6 cellular contexts compared by ENCODE assay signal in the genomic region with DNA sequence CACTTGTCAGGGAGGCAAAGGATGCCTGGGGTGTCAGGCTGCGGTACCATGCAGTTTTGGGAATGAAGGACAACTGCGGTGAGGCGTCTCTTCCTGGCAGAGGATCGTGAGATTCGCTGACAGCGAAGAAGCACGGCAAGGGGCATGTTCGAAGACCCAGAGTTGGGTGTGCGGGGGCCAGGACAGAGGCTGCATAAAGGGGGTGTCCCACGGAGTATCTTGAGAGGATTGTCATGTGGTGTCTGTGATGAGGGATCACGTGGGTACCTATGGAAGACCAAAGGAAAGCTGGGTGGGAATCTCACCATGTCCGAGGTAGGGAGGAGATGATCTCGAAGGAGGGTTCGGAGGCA. TPM values are rescaled to one million over a fixed set of nuclear protein-coding genes. Genes with fewer than 3 reads are reported as not detected.
DNase-seq lines count a peak whose midpoint lies in the region; TF ChIP-seq lines count a peak whose summit lies in the region.

No MANE protein-coding gene starts in this region.

- CTCF ChIA-PET in BJ (lab: Yijun Ruan, JAX): interaction anchor here (0.6 to 1.3 kb wide), 4 partner anchors 24 to 98 kb away, joined by 3 to 4 read pairs (median 3); no protein-coding TSS in a partner anchor

- POLR2A ChIA-PET in BJ (lab: Charles Lee): interaction anchor here (1.0 kb wide), 1 partner anchor 48 kb away, joined by 3 read pairs; no protein-coding TSS in a partner anchor

- no peak for TF ChIP-seq CTCF in BJ (IDR thresholded peaks at IDR 0.05; ENCODE audit: insufficient read depth, low read depth, low read length)
- TF ChIP-seq CTCF in KMS-11 (conservative IDR thresholded peaks at IDR 0.05; ENCODE audit: low read depth, low read length): no peak; the same call in 1 of the 2 replicates
- no peak for TF ChIP-seq CTCF in smooth muscle cell (IDR thresholded peaks at IDR 0.05; ENCODE audit: borderline replicate concordance, insufficient read depth, poor library complexity, severe bottlenecking)

- WGBS in esophagus, 2 donors: 11 to 14% methylated on average over 14 of the region's 14 CpGs
- 20% methylated on average over 14 of the region's 14 CpGs for WGBS in smooth muscle cell (ENCODE audit: low lambda C conversion rate)

- H3K9me3 ChIP-seq in esophagus (ENCODE audit: control insufficient read depth in 2 of 2, insufficient read depth in 1 of 2, low read depth in 1 of 2, low read length in 1 of 2): no peaks in the 10 kb centered on the region
- no peaks in the 10 kb centered on the region for H3K9me3 ChIP-seq in smooth muscle cell (replicated peaks; ENCODE audit: low read depth)

- H3K4me3 ChIP-seq in BJ (ENCODE audit: low read depth, low read length): peak overlapping the region; percentile 63
- peak overlapping the region; percentile 99 for H3K4me3 ChIP-seq in KMS-11 (IDR thresholded peaks at IDR 0.05; ENCODE audit: insufficient read depth, low read depth, low read length)
- peak overlapping the region; percentile 66 to 93 for H3K4me3 ChIP-seq in esophagus (ENCODE audit: low read depth in 1 of 2, low read length in 2 of 2)
- H3K4me3 ChIP-seq in smooth muscle cell: peak overlapping the region; percentile 85

- H2AFZ ChIP-seq in KMS-11 (ENCODE audit: low read depth) (peak overlapping the region; percentile 79), smooth muscle cell (ENCODE audit: low read depth) (peak overlapping the region; percentile 63)

- H3K4me2 ChIP-seq in KMS-11: peak overlapping the region; percentile 90
- peak overlapping the region; percentile 93 for H3K4me2 ChIP-seq in smooth muscle cell

- DNase-seq in BJ (ENCODE audit: low read depth) (no peak), smooth muscle cell (lab: John Stamatoyannopoulos, UW; ENCODE audit: unreplicated experiment) (no peak), SHP77 treated with DMSO at 0.1 percent for 48 hours (lab: John Stamatoyannopoulos, UW) (no peak), GF-D8 (lab: John Stamatoyannopoulos, UW) (no peak)

- H3F3A ChIP-seq in smooth muscle cell (ENCODE audit: low read depth): no peaks in the 10 kb centered on the region

- H3K27me3 ChIP-seq in BJ (ENCODE audit: control insufficient read depth, insufficient read depth, low read length) (no peaks in the 10 kb centered on the region), KMS-11 (ENCODE audit: insufficient read depth, low read depth) (no peaks in the 10 kb centered on the region), esophagus (ENCODE audit: control insufficient read depth in 1 of 2, insufficient read depth in 2 of 2, low read length in 2 of 2) (no peaks in the 10 kb centered on the region), smooth muscle cell (ENCODE audit: low read depth) (no peaks in the 10 kb centered on the region)

- peaks cover 24% of the 10 kb centered on the region for H3K4me1 ChIP-seq in KMS-11 (ENCODE audit: low read depth, poor library complexity, severe bottlenecking)
- peaks cover 0 to 3% of the 10 kb centered on the region in 2 donors for H3K4me1 ChIP-seq in esophagus (ENCODE audit: control insufficient read depth in 2 of 2, insufficient read depth in 2 of 2, low read length in 1 of 2)
- peaks cover 7% of the 10 kb centered on the region for H3K4me1 ChIP-seq in smooth muscle cell (ENCODE audit: low read depth)

- peak overlapping the region; percentile 56; the same call in 1 of the 2 replicates for H3K9ac ChIP-seq in KMS-11
- H3K9ac ChIP-seq in smooth muscle cell (ENCODE audit: low read depth): peak overlapping the region; percentile 85

- H3K79me2 ChIP-seq in KMS-11 (ENCODE audit: insufficient read depth, low read depth): peaks cover 50% of the 10 kb centered on the region
- H3K79me2 ChIP-seq in smooth muscle cell (ENCODE audit: low read depth): peaks cover 45% of the 10 kb centered on the region

- no peaks in the 10 kb centered on the region for H4K20me1 ChIP-seq in KMS-11 (ENCODE audit: insufficient read depth)
- peaks cover 10% of the 10 kb centered on the region for H4K20me1 ChIP-seq in smooth muscle cell (ENCODE audit: low read depth)

- H3K36me3 ChIP-seq in BJ (ENCODE audit: control insufficient read depth, insufficient read depth, low read length) (peaks cover 4% of the 10 kb centered on the region; the same call in 1 of the 2 replicates), KMS-11 (ENCODE audit: insufficient read depth) (no peaks in the 10 kb centered on the region; the same call in 1 of the 2 replicates), esophagus (ENCODE audit: control insufficient read depth in 2 of 2, insufficient read depth in 2 of 2, low read length in 1 of 2) (peaks cover 0 to 10% of the 10 kb centered on the region in 2 donors), smooth muscle cell (ENCODE audit: low read depth) (no peaks in the 10 kb centered on the region)

- H3K27ac ChIP-seq in KMS-11 (no peak overlapping the region), esophagus (ENCODE audit: low read depth in 2 of 2, low read length in 1 of 2) (peak overlapping the region; percentile 50 to 74), smooth muscle cell (ENCODE audit: low read depth) (peak overlapping the region; percentile 50)

RNA-seq across cellular contexts. Expression of gene SLC25A44, which starts 0.4 kb away (rescaled TPM):
- 21.4 and 25.8 TPM in 2 replicates for polyA plus RNA-seq in BJ (2011; rRNA removed)
- 15.5 and 19.8 TPM in 2 replicates for polyA minus RNA-seq in BJ (2011; rRNA and poly(A)+ RNA removed)
- 1 to 10 TPM; 4.4 to 8.8 TPM for polyA plus RNA-seq in esophagus
- 11.6 and 13.9 TPM in 2 replicates for total RNA-seq in smooth muscle cell
- 11.4 and 17.7 TPM in 2 replicates for polyA plus RNA-seq in smooth muscle cell

RNA-seq across cellular contexts. Expression of gene PMF1, which starts 18.5 kb away (rescaled TPM):
- polyA plus RNA-seq in BJ (2011; rRNA removed) (55.0 and 73.1 TPM in 2 replicates), esophagus (10 to 100 TPM; 67.2 to 69.0 TPM), smooth muscle cell (82.5 and 87.4 TPM in 2 replicates)
- 11.3 and 11.8 TPM in 2 replicates for polyA minus RNA-seq in BJ (2011; rRNA and poly(A)+ RNA removed)
- total RNA-seq in smooth muscle cell: 51.4 and 59.2 TPM in 2 replicates

RNA-seq across cellular contexts. Expression of gene SEMA4A, which starts 40.9 kb away (rescaled TPM):
- polyA plus RNA-seq in BJ (2011; rRNA removed) (0.49 and 0.77 TPM in 2 replicates), esophagus (10 to 100 TPM; 23.8 to 24.9 TPM), smooth muscle cell (2.2 and 4.2 TPM in 2 replicates)
- polyA minus RNA-seq in BJ (2011; rRNA and poly(A)+ RNA removed): 0.19 and 0.82 TPM in 2 replicates
- total RNA-seq in smooth muscle cell: 2.1 and 5.0 TPM in 2 replicates

RNA-seq across cellular contexts. Expression of gene BGLAP, which starts 47.7 kb away (rescaled TPM):
- 0.26 and 0.50 TPM in 2 replicates for polyA plus RNA-seq in BJ (2011; rRNA removed)
- polyA minus RNA-seq in BJ (2011; rRNA and poly(A)+ RNA removed): not detected in 2 replicates
- under 1 TPM; 0.41 to 0.81 TPM for polyA plus RNA-seq in esophagus
- 0.63 TPM in 1 of 2 replicates, not detected in the other for total RNA-seq in smooth muscle cell
- 0.62 and 2.9 TPM in 2 replicates for polyA plus RNA-seq in smooth muscle cell

RNA-seq across cellular contexts. Expression of gene PAQR6, which starts 53.6 kb away (rescaled TPM):
- polyA plus RNA-seq in BJ (2011; rRNA removed) (0.06 and 0.18 TPM in 2 replicates), esophagus (1 to 10 TPM; 3.1 to 7.7 TPM), smooth muscle cell (2.7 and 4.4 TPM in 2 replicates)
- polyA minus RNA-seq in BJ (2011; rRNA and poly(A)+ RNA removed): not detected in 2 replicates
- total RNA-seq in smooth muscle cell: 1.3 and 3.0 TPM in 2 replicates
